In the genomic region with DNA sequence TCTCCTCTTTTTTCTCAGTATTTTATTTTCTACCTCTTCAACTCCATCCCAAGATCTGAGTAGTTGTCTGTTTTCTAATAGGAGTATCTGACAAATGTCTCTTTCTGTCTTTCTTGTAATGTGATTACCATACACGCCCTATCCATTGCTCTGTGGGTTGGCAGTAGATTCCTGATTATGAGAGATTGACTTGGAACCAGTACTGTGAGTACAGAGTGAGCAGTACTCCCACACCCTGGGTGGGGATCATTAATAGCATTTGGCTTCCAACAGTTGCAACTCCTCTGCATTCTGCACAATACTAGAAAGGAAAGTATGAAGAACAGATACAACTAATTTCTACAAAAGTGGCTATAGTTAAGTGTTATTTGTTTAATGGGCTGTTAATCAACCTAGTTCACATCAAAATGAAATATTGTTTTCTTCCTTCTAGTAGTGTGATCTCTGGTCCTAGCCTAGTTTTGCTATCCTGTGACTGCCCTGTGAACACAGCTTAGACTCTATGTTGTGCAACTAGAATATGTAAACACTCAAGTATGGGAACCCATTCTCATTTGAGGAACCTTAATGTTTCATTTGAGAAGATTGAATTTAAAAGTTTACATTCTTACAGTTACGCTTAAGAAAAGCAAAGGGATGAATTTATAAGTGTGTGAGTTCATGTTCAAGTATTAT, we compare ENCODE assay signal across 19 cellular contexts.
DNase-seq lines count a peak whose midpoint lies in the region; ATAC-seq, FAIRE-seq and TF ChIP-seq lines count a peak whose summit lies in the region.
"Had no signal": no experiment of that assay in that cellular context is flagged by ENCODE, and none has a peak within 500 bp of the region (broad histone marks: within the 10 kb centered on the region; RNA-seq: fewer than 3 reads in every experiment).

No MANE protein-coding gene starts in this region.

- no peaks in the 10 kb centered on the region for H4K20me1 ChIP-seq in astrocyte (ENCODE audit: insufficient read depth, low read length)

- FAIRE-seq in astrocyte (lab: Jason Lieb, UNC) (peak; percentile 41), GM19239 (lab: Jason Lieb, UNC) (no peak)

- H3K4me2 ChIP-seq in astrocyte (ENCODE audit: low read length) = no peak overlapping the region

- H3K27ac ChIP-seq in astrocyte (ENCODE audit: low read depth, low read length) = no peak overlapping the region
- H3K27ac ChIP-seq: esophagus muscularis mucosa, prostate gland had no signal

- no peaks in the 10 kb centered on the region for H3K79me2 ChIP-seq in astrocyte (ENCODE audit: insufficient read depth, low read length)

- H3K27me3 ChIP-seq in astrocyte (ENCODE audit: insufficient read depth, low read length) = no peaks in the 10 kb centered on the region
- H3K27me3 ChIP-seq: esophagus muscularis mucosa had no signal

- peak; percentile 28 for DNase-seq in GM03348 (ENCODE audit: low spot score)
- DNase-seq in astrocyte (ENCODE audit: low read depth) = peak; percentile 19
- DNase-seq in fibroblast of villous mesenchyme (ENCODE audit: low read depth) = peak; percentile 86
- DNase-seq in progenitor cell of endocrine pancreas (ENCODE audit: low spot score, unreplicated experiment) = no peak
- no peak for DNase-seq in NOMO-1 (lab: John Stamatoyannopoulos, UW; ENCODE audit: unreplicated experiment in 2 of 2)
- no peak for DNase-seq in GM19239 (ENCODE audit: insufficient read length, low spot score)
- DNase-seq: activated CD4-positive, alpha-beta T cell treated with anti-CD3 and anti-CD28 coated beads for 4 hours; activated CD8-positive, alpha-beta memory T cell treated with anti-CD3 and anti-CD28 coated beads, Interleukin-2, amount 50 U/mL, for 48 hours; activated gamma-delta T cell treated with Interleukin-2 at 50 U/mL for 16 hours; AML-193; HFFc6; naive B cell; NCI-H2029; NCI-H510A treated with DMSO at 0.1 percent for 48 hours had no signal

- H3K4me3 ChIP-seq in astrocyte (ENCODE audit: insufficient read depth, low read depth, low read length) (no peak overlapping the region), fibroblast of villous mesenchyme (ENCODE audit: low read depth, low read length) (no peak overlapping the region)
- H3K4me3 ChIP-seq: esophagus muscularis mucosa, prostate gland had no signal

- TF ChIP-seq CTCF in astrocyte (IDR thresholded peaks at IDR 0.05; ENCODE audit: insufficient read depth, low read depth, low read length) (no peak), fibroblast of villous mesenchyme (IDR thresholded peaks at IDR 0.05; ENCODE audit: insufficient read depth, low read depth, low read length) (no peak), progenitor cell of endocrine pancreas (IDR thresholded peaks at IDR 0.05; ENCODE audit: unreplicated experiment) (no peak)

- H3K27me3 Mint-ChIP-seq in astrocyte (ENCODE audit: low read depth, unreplicated experiment) = no peaks in the 10 kb centered on the region
- no peaks in the 10 kb centered on the region for H3K27me3 Mint-ChIP-seq in progenitor cell of endocrine pancreas
- H3K27me3 Mint-ChIP-seq: dendritic cell treated with granulocyte-macrophage colony-stimulating factor and Interleukin-4, amounts not matched to agents 40 ng/mL and 50 ng/mL, for 4 days; naive B cell had no signal

- H3K4me1 Mint-ChIP-seq in astrocyte (ENCODE audit: low read depth, unreplicated experiment) (peaks cover 3% of the 10 kb centered on the region), progenitor cell of endocrine pancreas (ENCODE audit: low read depth) (no peaks in the 10 kb centered on the region)
- H3K4me1 Mint-ChIP-seq: naive B cell had no signal

- no peak overlapping the region for H3K9ac ChIP-seq in astrocyte (ENCODE audit: low read length)

- no peaks in the 10 kb centered on the region for H3K36me3 ChIP-seq in astrocyte (ENCODE audit: insufficient read depth, low read length)
- H3K36me3 ChIP-seq: esophagus muscularis mucosa, prostate gland had no signal

- H3K4me3 Mint-ChIP-seq in astrocyte (ENCODE audit: unreplicated experiment) (no peak overlapping the region), progenitor cell of endocrine pancreas (ENCODE audit: low read depth) (no peak overlapping the region)
- H3K4me3 Mint-ChIP-seq: dendritic cell treated with granulocyte-macrophage colony-stimulating factor and Interleukin-4, amounts not matched to agents 40 ng/mL and 50 ng/mL, for 4 days; HFFc6; naive B cell had no signal

- H2AFZ ChIP-seq in astrocyte (ENCODE audit: low read depth, low read length) = no peak overlapping the region

- H3K9me3 Mint-ChIP-seq in astrocyte (ENCODE audit: unreplicated experiment) (no peaks in the 10 kb centered on the region), progenitor cell of endocrine pancreas (ENCODE audit: low read depth) (no peaks in the 10 kb centered on the region)
- H3K9me3 Mint-ChIP-seq: dendritic cell treated with granulocyte-macrophage colony-stimulating factor and Interleukin-4, amounts not matched to agents 40 ng/mL and 50 ng/mL, for 4 days; HFFc6; naive B cell had no signal

- H3K36me3 Mint-ChIP-seq in astrocyte (ENCODE audit: low read depth, unreplicated experiment) = peaks cover under 1% of the 10 kb centered on the region
- H3K36me3 Mint-ChIP-seq in progenitor cell of endocrine pancreas (ENCODE audit: insufficient read depth) = peaks cover 1% of the 10 kb centered on the region
- H3K36me3 Mint-ChIP-seq: naive B cell had no signal

- no peak for ATAC-seq in GM21381 (IDR thresholded peaks at IDR 0.05; ENCODE audit: unreplicated experiment)
- ATAC-seq in activated CD4-positive, CD25-positive, alpha-beta regulatory T cell treated with anti-CD3 and anti-CD28 coated beads, Interleukin-2, amount 50 U/mL, for 24 hours = no peak

- H3K27ac Mint-ChIP-seq in astrocyte (ENCODE audit: unreplicated experiment) (no peak overlapping the region), progenitor cell of endocrine pancreas (peak overlapping the region; percentile 11)
- H3K27ac Mint-ChIP-seq: dendritic cell treated with granulocyte-macrophage colony-stimulating factor and Interleukin-4, amounts not matched to agents 40 ng/mL and 50 ng/mL, for 4 days; HFFc6; naive B cell had no signal

- H3K9me3 ChIP-seq in astrocyte (ENCODE audit: insufficient read depth, low read depth, low read length) = no peaks in the 10 kb centered on the region
- H3K9me3 ChIP-seq: esophagus muscularis mucosa, prostate gland had no signal

- H3K4me1 ChIP-seq in astrocyte (ENCODE audit: insufficient read depth, low read length) = no peaks in the 10 kb centered on the region
- H3K4me1 ChIP-seq: esophagus muscularis mucosa, prostate gland had no signal

Comparison
In these comparisons a context has a peak if more than half of its experiments do, and no peak if none do; other contexts are left out.
1. DNase-seq: peak in GM03348 (single experiment), astrocyte (single experiment) and fibroblast of villous mesenchyme (single experiment); none in progenitor cell of endocrine pancreas (single experiment), NOMO-1 (0 of 2) and GM19239 (single experiment).